In the genomic region with DNA sequence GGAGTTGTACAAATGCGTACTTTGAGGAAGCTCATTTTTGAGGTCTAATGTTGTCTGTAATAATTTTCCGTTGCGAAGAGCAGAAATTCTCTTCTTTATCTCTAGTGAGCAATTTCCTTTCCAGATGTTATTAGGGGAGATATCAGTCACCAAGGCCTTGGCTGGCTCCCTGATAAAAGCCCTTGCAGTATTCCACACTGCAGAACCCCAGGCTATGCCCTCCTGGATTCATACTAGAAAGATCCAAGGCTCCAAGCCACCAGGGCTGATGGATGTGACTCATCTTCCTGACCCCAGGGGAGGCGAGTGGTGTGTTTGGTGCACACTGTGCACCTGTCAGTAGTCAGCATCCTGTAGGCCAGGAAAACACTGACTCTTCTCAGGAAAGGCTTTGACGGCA, we compare ENCODE assay signal across 15 cellular contexts. TPM values are rescaled to one million over a fixed set of nuclear protein-coding genes. Genes with fewer than 3 reads are reported as not detected.
A peak's percentile ranks its signal among the peaks of the same experiment; 100 is the strongest.
DNase-seq lines count a peak whose midpoint lies in the region; ATAC-seq, FAIRE-seq and TF ChIP-seq lines count a peak whose summit lies in the region.
"Had no signal": no experiment of that assay in that cellular context is flagged by ENCODE, and none has a peak within 500 bp of the region (broad histone marks: within the 10 kb centered on the region; RNA-seq: fewer than 3 reads in every experiment).

No MANE protein-coding gene starts in this region.

- CTCF ChIA-PET in activated naive CD4-positive, alpha-beta T cell treated with anti-CD3 and anti-CD28 coated beads for 36 hours (lab: Charles Lee) = no interaction called here

- H3K27ac Mint-ChIP-seq in activated naive CD4-positive, alpha-beta T cell treated with anti-CD3 and anti-CD28 coated beads for 36 hours = no peak overlapping the region
- H3K27ac Mint-ChIP-seq: stimulated activated naive CD8-positive, alpha-beta T cell treated with anti-CD3 and anti-CD28 coated beads, Interleukin-15, amount 100 ng/mL, for 72 hours had no signal

- no peak for TF ChIP-seq POLR2A in testis (IDR thresholded peaks at IDR 0.05)

- no peaks in the 10 kb centered on the region for H3K36me3 ChIP-seq in rectal smooth muscle tissue (ENCODE audit: control insufficient read depth, insufficient read depth, low read length)
- H3K36me3 ChIP-seq in testis (ENCODE audit: low read depth, missing control alignments) = no peaks in the 10 kb centered on the region

- TF ChIP-seq CTCF in testis (IDR thresholded peaks at IDR 0.05) = no peak

- no peaks in the 10 kb centered on the region for H3K27me3 Mint-ChIP-seq in activated naive CD4-positive, alpha-beta T cell treated with anti-CD3 and anti-CD28 coated beads for 36 hours (ENCODE audit: low read depth)
- H3K27me3 Mint-ChIP-seq: progenitor cell of endocrine pancreas; stimulated activated naive CD8-positive, alpha-beta T cell treated with anti-CD3 and anti-CD28 coated beads, Interleukin-15, amount 100 ng/mL, for 72 hours had no signal

- no peaks in the 10 kb centered on the region for H3K9me3 Mint-ChIP-seq in activated naive CD4-positive, alpha-beta T cell treated with anti-CD3 and anti-CD28 coated beads for 36 hours
- H3K9me3 Mint-ChIP-seq: H9; stimulated activated naive CD8-positive, alpha-beta T cell treated with anti-CD3 and anti-CD28 coated beads, Interleukin-15, amount 100 ng/mL, for 72 hours had no signal

- intact Hi-C loops in activated naive CD4-positive, alpha-beta T cell treated with anti-CD3 and anti-CD28 coated beads for 36 hours (cut with micrococcal nuclease) = no loop called here
- intact Hi-C loops in testis (cut with DNase I; ENCODE audit: low total_unique reads) = no loop called here

- no peaks in the 10 kb centered on the region for H3K9me3 ChIP-seq in testis

- no peak for FAIRE-seq in RCC 7860 (lab: Jason Lieb, UNC)
- FAIRE-seq: GM12892 had no signal

- peaks cover 4% of the 10 kb centered on the region for H3K4me1 Mint-ChIP-seq in activated naive CD4-positive, alpha-beta T cell treated with anti-CD3 and anti-CD28 coated beads for 36 hours (ENCODE audit: low read depth)

- 52 to 58% methylated on average over 5 of the region's 5 CpGs for WGBS in testis, 2 donors

- H3K4me3 ChIP-seq in rectal smooth muscle tissue (ENCODE audit: low read length) (no peak overlapping the region), testis (no peak overlapping the region)

- H3K4me1 ChIP-seq in rectal smooth muscle tissue (ENCODE audit: control insufficient read depth, insufficient read depth, low read length) = peaks cover 8% of the 10 kb centered on the region
- peaks cover 3% of the 10 kb centered on the region for H3K4me1 ChIP-seq in testis

- peak; percentile 42 for DNase-seq in GDM1 (lab: John Stamatoyannopoulos, UW)
- DNase-seq in RCC 7860 (ENCODE audit: low spot score) = peak; percentile 5
- no peak for DNase-seq in activated naive CD4-positive, alpha-beta T cell treated with anti-CD3 and anti-CD28 coated beads for 36 hours
- no peak for DNase-seq in NCI-H524 treated with DMSO at 0.1 percent for 48 hours (lab: John Stamatoyannopoulos, UW)
- no peak for DNase-seq in NCI-H1930 (lab: John Stamatoyannopoulos, UW)
- DNase-seq in testis = no peak
- DNase-seq: DMS 273 treated with DMSO at 0.1 percent for 48 hours; effector CD8-positive, alpha-beta T cell; H9; NCI-H2171; stimulated activated naive CD8-positive, alpha-beta T cell treated with anti-CD3 and anti-CD28 coated beads, Interleukin-15, amount 100 ng/mL, for 72 hours had no signal

- H3K4me3 Mint-ChIP-seq in activated naive CD4-positive, alpha-beta T cell treated with anti-CD3 and anti-CD28 coated beads for 36 hours = no peak overlapping the region
- H3K4me3 Mint-ChIP-seq: H9; stimulated activated naive CD8-positive, alpha-beta T cell treated with anti-CD3 and anti-CD28 coated beads, Interleukin-15, amount 100 ng/mL, for 72 hours had no signal

- no peak overlapping the region for H3K9ac ChIP-seq in rectal smooth muscle tissue (ENCODE audit: low read length)

- H3K27me3 ChIP-seq in rectal smooth muscle tissue (ENCODE audit: control insufficient read depth, insufficient read depth, low read length) = no peaks in the 10 kb centered on the region
- no peaks in the 10 kb centered on the region for H3K27me3 ChIP-seq in testis

- ATAC-seq in esophagus mucosa = peak; percentile 17
- ATAC-seq: stimulated activated naive CD8-positive, alpha-beta T cell treated with anti-CD3 and anti-CD28 coated beads, Interleukin-15, amount 100 ng/mL, for 72 hours had no signal

- H3K27ac ChIP-seq in rectal smooth muscle tissue (ENCODE audit: low read depth, low read length) = peak overlapping the region; percentile 17
- no peak overlapping the region for H3K27ac ChIP-seq in testis

- peaks cover 3% of the 10 kb centered on the region for H3K36me3 Mint-ChIP-seq in activated naive CD4-positive, alpha-beta T cell treated with anti-CD3 and anti-CD28 coated beads for 36 hours (ENCODE audit: low read depth)

RNA-seq across cellular contexts. Expression of a gene that starts 34.7 kb away (rescaled TPM):
- total RNA-seq in esophagus mucosa = 63.3 TPM
- total RNA-seq in activated naive CD4-positive, alpha-beta T cell treated with anti-CD3 and anti-CD28 coated beads for 36 hours = 10 to 100 TPM; 34.4 to 36.6 TPM
- total RNA-seq in testis = 10 to 100 TPM; 52.2 to 77.5 TPM
- 155 TPM for polyA plus RNA-seq in testis (ENCODE audit: insufficient read depth, low read depth, low replicate concordance)

Comparison
In these comparisons a context has a peak if more than half of its experiments do, and no peak if none do; other contexts are left out.
1. DNase-seq: peak in GDM1 (single experiment) and RCC 7860 (single experiment); none in activated naive CD4-positive, alpha-beta T cell treated with anti-CD3 and anti-CD28 coated beads for 36 hours (single experiment), NCI-H524 treated with DMSO at 0.1 percent for 48 hours (single experiment), NCI-H1930 (0 of 2) and testis (single experiment).